In genomic region chr13:101917833-101918755, GRCh38 we compare ENCODE assay signal across 13 cellular contexts.
DNase-seq lines count a peak whose midpoint lies in the region; ATAC-seq lines count a peak whose summit lies in the region.
"Had no signal": no experiment of that assay in that cellular context is flagged by ENCODE, and none has a peak within 500 bp of the region (broad histone marks: within the 10 kb centered on the region; RNA-seq: fewer than 3 reads in every experiment).

No MANE protein-coding gene starts in this region.

- no peak overlapping the region for H2BK120ac ChIP-seq in mesendoderm (ENCODE audit: low read depth, low read length)

- no peaks in the 10 kb centered on the region for H3K4me1 ChIP-seq in mesendoderm (ENCODE audit: control insufficient read depth, low read depth, low read length)

- CTCF ChIA-PET in activated CD8-positive, alpha-beta memory T cell treated with anti-CD3 and anti-CD28 coated beads, Interleukin-2, amount 10 ng/mL, durations not matched to agents 7 days and 5 days (lab: Charles Lee), result no interaction called here

- no peaks in the 10 kb centered on the region for H3K79me1 ChIP-seq in mesendoderm (ENCODE audit: low read length)

- no peak overlapping the region for H3K27ac Mint-ChIP-seq in activated CD8-positive, alpha-beta memory T cell treated with anti-CD3 and anti-CD28 coated beads, Interleukin-2, amount 10 ng/mL, durations not matched to agents 7 days and 5 days

- no peak overlapping the region for H3K9ac ChIP-seq in mesendoderm (ENCODE audit: low read length)
- H3K9ac ChIP-seq: KMS-11 had no signal

- no peak overlapping the region for H3K4me3 Mint-ChIP-seq in activated CD8-positive, alpha-beta memory T cell treated with anti-CD3 and anti-CD28 coated beads, Interleukin-2, amount 10 ng/mL, durations not matched to agents 7 days and 5 days
- H3K4me3 Mint-ChIP-seq: central memory CD8-positive, alpha-beta T cell had no signal

- no peak overlapping the region for H3K56ac ChIP-seq in mesendoderm (ENCODE audit: low read length)

- H3K9me3 Mint-ChIP-seq in activated CD8-positive, alpha-beta memory T cell treated with anti-CD3 and anti-CD28 coated beads, Interleukin-2, amount 10 ng/mL, durations not matched to agents 7 days and 5 days (ENCODE audit: low read depth), result no peaks in the 10 kb centered on the region

- no peak overlapping the region for H2BK5ac ChIP-seq in mesendoderm (ENCODE audit: low read length)

- H3K36me3 Mint-ChIP-seq in activated CD8-positive, alpha-beta memory T cell treated with anti-CD3 and anti-CD28 coated beads, Interleukin-2, amount 10 ng/mL, durations not matched to agents 7 days and 5 days, result no peaks in the 10 kb centered on the region

- no CpG with 5 or more reads among the region's 14 CpGs for WGBS in mesendoderm (ENCODE audit: extremely low coverage, insufficient coverage, low lambda C conversion rate)

- H3K27me3 ChIP-seq in mesendoderm (ENCODE audit: insufficient read depth, low read length, poor library complexity), result peaks cover 19% of the 10 kb centered on the region

- H3K36me3 ChIP-seq in mesendoderm (ENCODE audit: control insufficient read depth, insufficient read depth, low read length), result no peaks in the 10 kb centered on the region
- H3K36me3 ChIP-seq: gastroesophageal sphincter had no signal

- H3K23ac ChIP-seq in mesendoderm (ENCODE audit: low read length), result no peak overlapping the region

- H3K4ac ChIP-seq in mesendoderm (ENCODE audit: low read depth, low read length), result no peak overlapping the region

- H3K4me3 ChIP-seq in mesendoderm (ENCODE audit: low read length), result no peak overlapping the region
- H3K4me3 ChIP-seq: testis had no signal

- no peak overlapping the region for H4K5ac ChIP-seq in mesendoderm (ENCODE audit: low read length)

- H3K4me2 ChIP-seq in mesendoderm (ENCODE audit: low read length), result no peak overlapping the region
- H3K4me2 ChIP-seq: KMS-11 had no signal

- no peaks in the 10 kb centered on the region for H3K4me1 Mint-ChIP-seq in activated CD8-positive, alpha-beta memory T cell treated with anti-CD3 and anti-CD28 coated beads, Interleukin-2, amount 10 ng/mL, durations not matched to agents 7 days and 5 days
- H3K4me1 Mint-ChIP-seq: central memory CD8-positive, alpha-beta T cell had no signal

- DNase-seq in D341Med (ENCODE audit: low spot score) (peak; percentile 47), NCI-H1436 (lab: John Stamatoyannopoulos, UW) (peak; percentile 54), SK-MEL-5 (ENCODE audit: low read depth, low spot score) (peak; percentile 67), mesendoderm (peak; percentile 43), foreskin melanocyte (no peak), GF-D8 (lab: John Stamatoyannopoulos, UW) (no peak)
- no peak for DNase-seq in activated CD8-positive, alpha-beta memory T cell treated with anti-CD3 and anti-CD28 coated beads, Interleukin-2, amount 10 ng/mL, durations not matched to agents 7 days and 5 days
- no peak for DNase-seq in central memory CD4-positive, alpha-beta T cell
- DNase-seq: activated T-cell treated with anti-CD3 and anti-CD28 coated beads for 4 hours, testis had no signal

- no peak overlapping the region for H4K8ac ChIP-seq in mesendoderm (ENCODE audit: low read depth, low read length)

- H3K27me3 Mint-ChIP-seq in activated CD8-positive, alpha-beta memory T cell treated with anti-CD3 and anti-CD28 coated beads, Interleukin-2, amount 10 ng/mL, durations not matched to agents 7 days and 5 days, result peaks cover 68% of the 10 kb centered on the region

- no peak overlapping the region for H3K27ac ChIP-seq in mesendoderm (ENCODE audit: low read depth, low read length)
- H3K27ac ChIP-seq: gastroesophageal sphincter, KMS-11, testis had no signal

- H3K18ac ChIP-seq in mesendoderm (ENCODE audit: low read length), result no peak overlapping the region

- H2BK15ac ChIP-seq in mesendoderm (replicated peaks; ENCODE audit: low read depth), result no peak overlapping the region

- ATAC-seq in activated CD8-positive, alpha-beta memory T cell treated with anti-CD3 and anti-CD28 coated beads, Interleukin-2, amount 10 ng/mL, durations not matched to agents 7 days and 5 days, result no peak
- ATAC-seq: gastroesophageal sphincter had no signal

- in situ Hi-C loops in SK-MEL-5 (cut with HindIII; ENCODE audit: low pct_unique_long_range_greater_than_20kb, low sequenced_read_pairs), result no loop called here

- no peak overlapping the region for H2AK5ac ChIP-seq in mesendoderm (ENCODE audit: low read length)

- H3K79me2 ChIP-seq in mesendoderm (ENCODE audit: control insufficient read depth, insufficient read depth, low read length), result no peaks in the 10 kb centered on the region

Comparison
In these comparisons a context has a peak if more than half of its experiments do, and no peak if none do; other contexts are left out.
1. DNase-seq: peak in D341Med (single experiment), NCI-H1436 (single experiment), SK-MEL-5 (single experiment) and mesendoderm (single experiment); none in activated CD8-positive, alpha-beta memory T cell treated with anti-CD3 and anti-CD28 coated beads, Interleukin-2, amount 10 ng/mL, durations not matched to agents 7 days and 5 days (single experiment), central memory CD4-positive, alpha-beta T cell (single experiment), foreskin melanocyte (single experiment) and GF-D8 (single experiment).